ENCODE assay signal across 1 cellular context in the genomic region with DNA sequence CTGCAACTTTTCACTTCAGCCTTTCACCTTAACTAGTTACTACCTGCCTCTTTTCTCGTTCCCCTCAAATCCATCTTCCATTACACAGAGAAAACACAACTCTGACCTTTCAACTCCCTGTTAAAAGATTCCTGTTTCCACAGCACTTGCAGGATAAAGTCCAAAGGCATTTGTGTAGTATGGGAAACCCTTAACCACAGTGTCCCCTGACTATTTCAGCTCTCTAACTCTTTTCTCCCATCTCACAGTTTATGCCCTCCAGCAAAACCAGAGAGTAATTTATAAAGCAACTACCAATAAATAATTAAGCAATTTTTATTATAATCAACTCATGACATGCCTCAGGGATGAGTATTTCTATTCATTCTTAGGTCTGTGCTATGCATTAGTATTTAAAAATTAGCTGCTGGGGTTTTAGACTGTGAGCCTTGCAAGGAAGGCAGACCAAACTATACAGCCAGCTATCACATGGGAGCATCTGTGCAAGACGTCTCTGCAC.
A peak's percentile ranks its signal among the peaks of the same experiment; 100 is the strongest.
TF ChIP-seq lines count a peak whose summit lies in the region.

No MANE protein-coding gene starts in this region.

TF ChIP-seq in HepG2, 621 proteins besides CTCF, POLR2A, EP300 and RAD21 (continued from another document and continues in another):
- TF ChIP-seq ZNF34 (CRISPR knock-in tag; IDR thresholded peaks at IDR 0.05; ENCODE audit: borderline replicate concordance), result no peak
- TF ChIP-seq, protein P1, sequence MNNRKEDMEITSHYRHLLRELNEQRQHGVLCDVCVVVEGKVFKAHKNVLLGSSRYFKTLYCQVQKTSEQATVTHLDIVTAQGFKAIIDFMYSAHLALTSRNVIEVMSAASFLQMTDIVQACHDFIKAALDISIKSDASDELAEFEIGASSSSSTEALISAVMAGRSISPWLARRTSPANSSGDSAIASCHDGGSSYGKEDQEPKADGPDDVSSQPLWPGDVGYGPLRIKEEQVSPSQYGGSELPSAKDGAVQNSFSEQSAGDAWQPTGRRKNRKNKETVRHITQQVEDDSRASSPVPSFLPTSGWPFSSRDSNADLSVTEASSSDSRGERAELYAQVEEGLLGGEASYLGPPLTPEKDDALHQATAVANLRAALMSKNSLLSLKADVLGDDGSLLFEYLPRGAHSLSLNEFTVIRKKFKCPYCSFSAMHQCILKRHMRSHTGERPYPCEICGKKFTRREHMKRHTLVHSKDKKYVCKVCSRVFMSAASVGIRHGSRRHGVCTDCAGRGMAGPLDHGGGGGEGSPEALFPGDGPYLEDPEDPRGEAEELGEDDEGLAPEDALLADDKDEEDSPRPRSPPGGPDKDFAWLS (CRISPR knock-in tag; IDR thresholded peaks at IDR 0.05; ENCODE audit: borderline replicate concordance), result no peak
- TF ChIP-seq, protein P2, sequence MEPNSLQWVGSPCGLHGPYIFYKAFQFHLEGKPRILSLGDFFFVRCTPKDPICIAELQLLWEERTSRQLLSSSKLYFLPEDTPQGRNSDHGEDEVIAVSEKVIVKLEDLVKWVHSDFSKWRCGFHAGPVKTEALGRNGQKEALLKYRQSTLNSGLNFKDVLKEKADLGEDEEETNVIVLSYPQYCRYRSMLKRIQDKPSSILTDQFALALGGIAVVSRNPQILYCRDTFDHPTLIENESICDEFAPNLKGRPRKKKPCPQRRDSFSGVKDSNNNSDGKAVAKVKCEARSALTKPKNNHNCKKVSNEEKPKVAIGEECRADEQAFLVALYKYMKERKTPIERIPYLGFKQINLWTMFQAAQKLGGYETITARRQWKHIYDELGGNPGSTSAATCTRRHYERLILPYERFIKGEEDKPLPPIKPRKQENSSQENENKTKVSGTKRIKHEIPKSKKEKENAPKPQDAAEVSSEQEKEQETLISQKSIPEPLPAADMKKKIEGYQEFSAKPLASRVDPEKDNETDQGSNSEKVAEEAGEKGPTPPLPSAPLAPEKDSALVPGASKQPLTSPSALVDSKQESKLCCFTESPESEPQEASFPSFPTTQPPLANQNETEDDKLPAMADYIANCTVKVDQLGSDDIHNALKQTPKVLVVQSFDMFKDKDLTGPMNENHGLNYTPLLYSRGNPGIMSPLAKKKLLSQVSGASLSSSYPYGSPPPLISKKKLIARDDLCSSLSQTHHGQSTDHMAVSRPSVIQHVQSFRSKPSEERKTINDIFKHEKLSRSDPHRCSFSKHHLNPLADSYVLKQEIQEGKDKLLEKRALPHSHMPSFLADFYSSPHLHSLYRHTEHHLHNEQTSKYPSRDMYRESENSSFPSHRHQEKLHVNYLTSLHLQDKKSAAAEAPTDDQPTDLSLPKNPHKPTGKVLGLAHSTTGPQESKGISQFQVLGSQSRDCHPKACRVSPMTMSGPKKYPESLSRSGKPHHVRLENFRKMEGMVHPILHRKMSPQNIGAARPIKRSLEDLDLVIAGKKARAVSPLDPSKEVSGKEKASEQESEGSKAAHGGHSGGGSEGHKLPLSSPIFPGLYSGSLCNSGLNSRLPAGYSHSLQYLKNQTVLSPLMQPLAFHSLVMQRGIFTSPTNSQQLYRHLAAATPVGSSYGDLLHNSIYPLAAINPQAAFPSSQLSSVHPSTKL (CRISPR knock-in tag; IDR thresholded peaks at IDR 0.05), result peak; percentile 75
- TF ChIP-seq BATF2 (CRISPR knock-in tag; IDR thresholded peaks at IDR 0.05), result no peak
- TF ChIP-seq IRF1 (CRISPR knock-in tag; IDR thresholded peaks at IDR 0.05; ENCODE audit: low read depth), result no peak
- no peak for TF ChIP-seq ZNF512 (CRISPR knock-in tag; IDR thresholded peaks at IDR 0.05)
- no peak for TF ChIP-seq SOX6 (IDR thresholded peaks at IDR 0.05)
- peak; percentile 45; the same call in 1 of the 2 replicates for TF ChIP-seq SOX6 (CRISPR knock-in tag; IDR thresholded peaks at IDR 0.05)
- TF ChIP-seq REPIN1 (CRISPR knock-in tag; IDR thresholded peaks at IDR 0.05; ENCODE audit: borderline replicate concordance, low read depth), result peak; percentile 28; the same call in 1 of the 2 replicates
- TF ChIP-seq ZBTB37 (CRISPR knock-in tag; IDR thresholded peaks at IDR 0.05), result no peak
- TF ChIP-seq DNMT3B (CRISPR knock-in tag; conservative IDR thresholded peaks at IDR 0.05), result no peak
- no peak for TF ChIP-seq HOXD1 (CRISPR knock-in tag; IDR thresholded peaks at IDR 0.05)
- TF ChIP-seq MXD1 (CRISPR knock-in tag; IDR thresholded peaks at IDR 0.05), result no peak
- TF ChIP-seq, protein P3, sequence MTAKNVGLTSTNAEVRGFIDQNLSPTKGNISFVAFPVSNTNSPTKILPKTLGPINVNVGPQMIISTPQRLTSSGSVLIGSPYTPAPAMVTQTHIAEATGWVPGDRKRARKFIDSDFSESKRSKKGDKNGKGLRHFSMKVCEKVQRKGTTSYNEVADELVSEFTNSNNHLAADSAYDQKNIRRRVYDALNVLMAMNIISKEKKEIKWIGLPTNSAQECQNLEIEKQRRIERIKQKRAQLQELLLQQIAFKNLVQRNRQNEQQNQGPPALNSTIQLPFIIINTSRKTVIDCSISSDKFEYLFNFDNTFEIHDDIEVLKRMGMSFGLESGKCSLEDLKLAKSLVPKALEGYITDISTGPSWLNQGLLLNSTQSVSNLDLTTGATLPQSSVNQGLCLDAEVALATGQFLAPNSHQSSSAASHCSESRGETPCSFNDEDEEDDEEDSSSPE (CRISPR knock-in tag; IDR thresholded peaks at IDR 0.05), result no peak
- TF ChIP-seq ZNF577 (CRISPR knock-in tag; IDR thresholded peaks at IDR 0.05; ENCODE audit: borderline replicate concordance, low read depth), result no peak
- TF ChIP-seq STAG1 (CRISPR knock-in tag; IDR thresholded peaks at IDR 0.05), result no peak
- TF ChIP-seq U2AF1 (optimal IDR thresholded peaks at IDR 0.05; ENCODE audit: low read depth, low read length), result no peak
- no peak for TF ChIP-seq PRDM10 (CRISPR knock-in tag; IDR thresholded peaks at IDR 0.05; ENCODE audit: low read depth)
- TF ChIP-seq ZNF501 (CRISPR knock-in tag; IDR thresholded peaks at IDR 0.05), result no peak
- TF ChIP-seq, protein P4, sequence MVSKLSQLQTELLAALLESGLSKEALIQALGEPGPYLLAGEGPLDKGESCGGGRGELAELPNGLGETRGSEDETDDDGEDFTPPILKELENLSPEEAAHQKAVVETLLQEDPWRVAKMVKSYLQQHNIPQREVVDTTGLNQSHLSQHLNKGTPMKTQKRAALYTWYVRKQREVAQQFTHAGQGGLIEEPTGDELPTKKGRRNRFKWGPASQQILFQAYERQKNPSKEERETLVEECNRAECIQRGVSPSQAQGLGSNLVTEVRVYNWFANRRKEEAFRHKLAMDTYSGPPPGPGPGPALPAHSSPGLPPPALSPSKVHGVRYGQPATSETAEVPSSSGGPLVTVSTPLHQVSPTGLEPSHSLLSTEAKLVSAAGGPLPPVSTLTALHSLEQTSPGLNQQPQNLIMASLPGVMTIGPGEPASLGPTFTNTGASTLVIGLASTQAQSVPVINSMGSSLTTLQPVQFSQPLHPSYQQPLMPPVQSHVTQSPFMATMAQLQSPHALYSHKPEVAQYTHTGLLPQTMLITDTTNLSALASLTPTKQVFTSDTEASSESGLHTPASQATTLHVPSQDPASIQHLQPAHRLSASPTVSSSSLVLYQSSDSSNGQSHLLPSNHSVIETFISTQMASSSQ (IDR thresholded peaks at IDR 0.05; ENCODE audit: low read depth), result no peak
- TF ChIP-seq, protein P4 (CRISPR knock-in tag; IDR thresholded peaks at IDR 0.05; ENCODE audit: borderline replicate concordance), result no peak; the same call in 1 of the 2 replicates
- no peak for TF ChIP-seq BCLAF1 (IDR thresholded peaks at IDR 0.05)
- no peak for TF ChIP-seq ZNF816 (CRISPR knock-in tag; IDR thresholded peaks at IDR 0.05; ENCODE audit: borderline replicate concordance)
- TF ChIP-seq ZNF567 (CRISPR knock-in tag; IDR thresholded peaks at IDR 0.05; ENCODE audit: borderline replicate concordance), result no peak
